ENCODE assay signal across 23 cellular contexts in genomic region chr6:106572875-106573575, GRCh38. TPM values are rescaled to one million over a fixed set of nuclear protein-coding genes. Genes with fewer than 3 reads are reported as not detected.
DNase-seq lines count a peak whose midpoint lies in the region; ATAC-seq and TF ChIP-seq lines count a peak whose summit lies in the region.
"Had no signal": no experiment of that assay in that cellular context is flagged by ENCODE, and none has a peak within 500 bp of the region (broad histone marks: within the 10 kb centered on the region; RNA-seq: fewer than 3 reads in every experiment).

No MANE protein-coding gene starts in this region.

- no peaks in the 10 kb centered on the region for H3K27me3 Mint-ChIP-seq in activated naive CD8-positive, alpha-beta T cell
- no peaks in the 10 kb centered on the region for H3K27me3 Mint-ChIP-seq in activated naive CD8-positive, alpha-beta T cell treated with anti-CD3 and anti-CD28 coated beads, Interleukin-2, amount 50 U/mL, for 24 hours
- H3K27me3 Mint-ChIP-seq: activated CD4-positive, alpha-beta T cell treated with anti-CD3 and anti-CD28 coated beads, Interleukin-2, amount 10 ng/mL, durations not matched to agents 24 days and 14 days; activated CD8-positive, alpha-beta memory T cell treated with anti-CD3 and anti-CD28 coated beads, Interleukin-2, amount 10 ng/mL, durations not matched to agents 7 days and 5 days; activated T-helper 17 cell treated with anti-CD3 and anti-CD28 coated beads, Interleukin-2, amount 50 U/mL, for 72 hours had no signal

- H3K4me1 Mint-ChIP-seq in activated naive CD8-positive, alpha-beta T cell (ENCODE audit: low read depth) = peaks cover 3% of the 10 kb centered on the region
- H3K4me1 Mint-ChIP-seq in activated naive CD8-positive, alpha-beta T cell treated with anti-CD3 and anti-CD28 coated beads, Interleukin-2, amount 50 U/mL, for 24 hours = peaks cover 14% of the 10 kb centered on the region
- peaks cover 7% of the 10 kb centered on the region for H3K4me1 Mint-ChIP-seq in stimulated activated effector memory CD8-positive, alpha-beta T cell treated with anti-CD3 and anti-CD28 coated beads, Interleukin-12 subunit alpha, Interleukin-12 subunit beta, amount 100 ng/mL, for 72 hours

- no peak for TF ChIP-seq CTCF in upper lobe of right lung (IDR thresholded peaks at IDR 0.05)

- peak overlapping the region; percentile 4 for H3K27ac Mint-ChIP-seq in activated naive CD8-positive, alpha-beta T cell
- H3K27ac Mint-ChIP-seq in activated naive CD8-positive, alpha-beta T cell treated with anti-CD3 and anti-CD28 coated beads, Interleukin-2, amount 50 U/mL, for 24 hours = no peak overlapping the region
- H3K27ac Mint-ChIP-seq in stimulated activated effector memory CD8-positive, alpha-beta T cell treated with anti-CD3 and anti-CD28 coated beads, Interleukin-12 subunit alpha, Interleukin-12 subunit beta, amount 100 ng/mL, for 72 hours = no peak overlapping the region
- H3K27ac Mint-ChIP-seq: activated CD4-positive, alpha-beta T cell treated with anti-CD3 and anti-CD28 coated beads, Interleukin-2, amount 10 ng/mL, durations not matched to agents 24 days and 14 days; activated CD8-positive, alpha-beta memory T cell treated with anti-CD3 and anti-CD28 coated beads, Interleukin-2, amount 10 ng/mL, durations not matched to agents 7 days and 5 days; activated T-helper 17 cell treated with anti-CD3 and anti-CD28 coated beads, Interleukin-2, amount 50 U/mL, for 72 hours had no signal

- H3K4me1 ChIP-seq in upper lobe of right lung = no peaks in the 10 kb centered on the region
- H3K4me1 ChIP-seq: esophagus squamous epithelium, uterus had no signal

- H3K4me3 Mint-ChIP-seq in activated naive CD8-positive, alpha-beta T cell = no peak overlapping the region
- no peak overlapping the region for H3K4me3 Mint-ChIP-seq in activated naive CD8-positive, alpha-beta T cell treated with anti-CD3 and anti-CD28 coated beads, Interleukin-2, amount 50 U/mL, for 24 hours
- H3K4me3 Mint-ChIP-seq in stimulated activated effector memory CD8-positive, alpha-beta T cell treated with anti-CD3 and anti-CD28 coated beads, Interleukin-12 subunit alpha, Interleukin-12 subunit beta, amount 100 ng/mL, for 72 hours = no peak overlapping the region
- H3K4me3 Mint-ChIP-seq: activated CD4-positive, alpha-beta T cell treated with anti-CD3 and anti-CD28 coated beads, Interleukin-2, amount 10 ng/mL, durations not matched to agents 24 days and 14 days; activated CD8-positive, alpha-beta memory T cell treated with anti-CD3 and anti-CD28 coated beads, Interleukin-2, amount 10 ng/mL, durations not matched to agents 7 days and 5 days; activated T-helper 17 cell treated with anti-CD3 and anti-CD28 coated beads, Interleukin-2, amount 50 U/mL, for 72 hours had no signal

- no peaks in the 10 kb centered on the region for H3K9me3 Mint-ChIP-seq in activated naive CD8-positive, alpha-beta T cell (ENCODE audit: low read depth)
- H3K9me3 Mint-ChIP-seq in activated naive CD8-positive, alpha-beta T cell treated with anti-CD3 and anti-CD28 coated beads, Interleukin-2, amount 50 U/mL, for 24 hours = no peaks in the 10 kb centered on the region
- H3K9me3 Mint-ChIP-seq in stimulated activated effector memory CD8-positive, alpha-beta T cell treated with anti-CD3 and anti-CD28 coated beads, Interleukin-12 subunit alpha, Interleukin-12 subunit beta, amount 100 ng/mL, for 72 hours = no peaks in the 10 kb centered on the region
- H3K9me3 Mint-ChIP-seq: activated CD4-positive, alpha-beta T cell treated with anti-CD3 and anti-CD28 coated beads, Interleukin-2, amount 10 ng/mL, durations not matched to agents 24 days and 14 days; activated T-helper 17 cell treated with anti-CD3 and anti-CD28 coated beads, Interleukin-2, amount 50 U/mL, for 72 hours had no signal

- no peak for ATAC-seq in activated naive CD8-positive, alpha-beta T cell treated with anti-CD3 and anti-CD28 coated beads, Interleukin-2, amount 50 U/mL, for 24 hours
- ATAC-seq in upper lobe of right lung (peak; percentile 35), GM21529 (IDR thresholded peaks at IDR 0.05; ENCODE audit: unreplicated experiment) (no peak)
- no peak for ATAC-seq in stimulated activated effector memory CD8-positive, alpha-beta T cell treated with anti-CD3 and anti-CD28 coated beads, Interleukin-12 subunit alpha, Interleukin-12 subunit beta, amount 100 ng/mL, for 72 hours
- ATAC-seq: activated CD8-positive, alpha-beta memory T cell treated with anti-CD3 and anti-CD28 coated beads, Interleukin-2, amount 10 ng/mL, durations not matched to agents 7 days and 5 days; activated T-helper 17 cell treated with anti-CD3 and anti-CD28 coated beads, Interleukin-2, amount 50 U/mL, for 72 hours; left colon had no signal

- H3K27me3 ChIP-seq in upper lobe of right lung = no peaks in the 10 kb centered on the region
- H3K27me3 ChIP-seq: esophagus squamous epithelium, ovary, uterus had no signal

- H3K9me3 ChIP-seq in upper lobe of right lung = no peaks in the 10 kb centered on the region
- H3K9me3 ChIP-seq: esophagus squamous epithelium, ovary, uterus had no signal

- H3K27ac ChIP-seq in upper lobe of right lung = no peak overlapping the region
- H3K27ac ChIP-seq: esophagus squamous epithelium, ovary, RWPE1, uterus had no signal

- DNase-seq in activated naive CD8-positive, alpha-beta T cell treated with anti-CD3 and anti-CD28 coated beads, Interleukin-2, amount 50 U/mL, for 24 hours = no peak
- DNase-seq in SKM-1 treated with dmso at 0.1 percent for 144 hours (lab: John Stamatoyannopoulos, UW; ENCODE audit: unreplicated experiment) (peak; percentile 34), fibroblast of peridontal ligament (ENCODE audit: extremely low read depth) (peak; percentile 13), upper lobe of right lung (no peak), DMS79 treated with DMSO at 0.1 percent for 48 hours (lab: John Stamatoyannopoulos, UW) (no peak)
- DNase-seq in stimulated activated effector memory CD8-positive, alpha-beta T cell treated with anti-CD3 and anti-CD28 coated beads, Interleukin-12 subunit alpha, Interleukin-12 subunit beta, amount 100 ng/mL, for 72 hours (ENCODE audit: low spot score in 2 of 2) = no peak
- DNase-seq: activated CD4-positive, alpha-beta T cell treated with anti-CD3 and anti-CD28 coated beads, Interleukin-2, amount 10 ng/mL, durations not matched to agents 24 days and 14 days; activated CD8-positive, alpha-beta memory T cell treated with anti-CD3 and anti-CD28 coated beads, Interleukin-2, amount 10 ng/mL, durations not matched to agents 7 days and 5 days; C1 segment of cervical spinal cord; effector CD4-positive, alpha-beta T cell; esophagus squamous epithelium; left colon; mesenchymal stem cell; NCI-H1436 treated with DMSO at 0.1 percent for 48 hours; NCI-H2171 treated with DMSO at 0.1 percent for 48 hours; NCI-H524 treated with DMSO at 0.1 percent for 48 hours; ovary; SW 1271; uterus had no signal

- peaks cover 36% of the 10 kb centered on the region for H3K36me3 ChIP-seq in upper lobe of right lung
- H3K36me3 ChIP-seq: ovary, uterus had no signal

- no peaks in the 10 kb centered on the region for H3K36me3 Mint-ChIP-seq in activated naive CD8-positive, alpha-beta T cell
- peaks cover 13% of the 10 kb centered on the region for H3K36me3 Mint-ChIP-seq in activated naive CD8-positive, alpha-beta T cell treated with anti-CD3 and anti-CD28 coated beads, Interleukin-2, amount 50 U/mL, for 24 hours (ENCODE audit: low read depth)
- H3K36me3 Mint-ChIP-seq in stimulated activated effector memory CD8-positive, alpha-beta T cell treated with anti-CD3 and anti-CD28 coated beads, Interleukin-12 subunit alpha, Interleukin-12 subunit beta, amount 100 ng/mL, for 72 hours = peaks cover 37% of the 10 kb centered on the region

- H3K4me3 ChIP-seq in upper lobe of right lung = no peak overlapping the region
- H3K4me3 ChIP-seq: esophagus squamous epithelium, ovary, uterus had no signal

- intact Hi-C loops in upper lobe of right lung (cut with DNase I) = no loop called here

RNA-seq across cellular contexts. Expression of gene RTN4IP1, which starts 56.3 kb away (rescaled TPM):
- total RNA-seq in upper lobe of right lung = 3.2 TPM

RNA-seq across cellular contexts. Expression of gene QRSL1, which starts 56.4 kb away (rescaled TPM):
- 11.8 TPM for total RNA-seq in upper lobe of right lung

Comparison
In these comparisons a context has a peak if more than half of its experiments do, and no peak if none do; other contexts are left out.
1. DNase-seq: peak in SKM-1 treated with dmso at 0.1 percent for 144 hours (single experiment) and fibroblast of peridontal ligament (single experiment); none in activated naive CD8-positive, alpha-beta T cell treated with anti-CD3 and anti-CD28 coated beads, Interleukin-2, amount 50 U/mL, for 24 hours (single experiment), upper lobe of right lung (single experiment), stimulated activated effector memory CD8-positive, alpha-beta T cell treated with anti-CD3 and anti-CD28 coated beads, Interleukin-12 subunit alpha, Interleukin-12 subunit beta, amount 100 ng/mL, for 72 hours (0 of 2) and DMS79 treated with DMSO at 0.1 percent for 48 hours (single experiment).